ENCODE assay signal across 14 cellular contexts in genomic region chr2:234241656-234242445, GRCh38.
DNase-seq lines count a peak whose midpoint lies in the region; ATAC-seq and TF ChIP-seq lines count a peak whose summit lies in the region.
"Had no signal": no experiment of that assay in that cellular context is flagged by ENCODE, and none has a peak within 500 bp of the region (broad histone marks: within the 10 kb centered on the region; RNA-seq: fewer than 3 reads in every experiment).

No MANE protein-coding gene starts in this region.

- H3K27me3 Mint-ChIP-seq in CD14-positive monocyte (ENCODE audit: low read depth in 3 of 3): peaks cover 8 to 10% (median 8%) of the 10 kb centered on the region in 3 donors

- H3K4me3 ChIP-seq in fibroblast of mammary gland (ENCODE audit: control insufficient read depth, low read depth, low read length) (no peak overlapping the region), retinal pigment epithelial cell (ENCODE audit: low read length) (no peak overlapping the region)
- H3K4me3 ChIP-seq: heart left ventricle, thyroid gland had no signal

- H3K27ac ChIP-seq in RWPE1: peak overlapping the region; percentile 87
- H3K27ac ChIP-seq: heart left ventricle, thyroid gland had no signal

- H3K36me3 Mint-ChIP-seq in CD14-positive monocyte: no peaks in the 10 kb centered on the region

- H3K9me3 Mint-ChIP-seq in CD14-positive monocyte: peaks cover 0 to 3% (median 0%) of the 10 kb centered on the region in 7 donors

- no peak overlapping the region for H3K27ac Mint-ChIP-seq in CD14-positive monocyte
- H3K27ac Mint-ChIP-seq: memory B cell, WTC11 had no signal

- no peak for TF ChIP-seq CTCF in RWPE1 (conservative IDR thresholded peaks at IDR 0.05; ENCODE audit: low read depth)
- no peak for TF ChIP-seq CTCF in fibroblast of mammary gland (conservative IDR thresholded peaks at IDR 0.05; ENCODE audit: control insufficient read depth, insufficient read depth, low read depth, low read length)
- TF ChIP-seq CTCF in retinal pigment epithelial cell (conservative IDR thresholded peaks at IDR 0.05; ENCODE audit: low read depth, low read length): no peak
- no peak for TF ChIP-seq CTCF in CD14-positive monocyte (IDR thresholded peaks at IDR 0.05)

- intact Hi-C loops in CD14-positive monocyte (cut with micrococcal nuclease): no loop called here

- POLR2A ChIA-PET in RWPE1 (lab: Yijun Ruan, JAX; ENCODE audit: low non-redundant PET): no interaction called here

- DNase-seq in GM03348 (ENCODE audit: low spot score) (peak; percentile 66), RWPE1 (ENCODE audit: low spot score) (peak; percentile 84), fibroblast of mammary gland (ENCODE audit: low read depth) (peak; percentile 89), retinal pigment epithelial cell (ENCODE audit: low read depth) (peak; percentile 75), nucleus accumbens (lab: John Stamatoyannopoulos, UW) (no peak), OCI-M1 (lab: John Stamatoyannopoulos, UW) (no peak), CD14-positive monocyte (ENCODE audit: low spot score) (no peak)
- DNase-seq: DND-41, heart left ventricle, right cardiac atrium had no signal

- H3K4me3 Mint-ChIP-seq in CD14-positive monocyte: no peak overlapping the region
- H3K4me3 Mint-ChIP-seq: memory B cell, WTC11 had no signal

- no peak for ATAC-seq in GM21717 (IDR thresholded peaks at IDR 0.05; ENCODE audit: unreplicated experiment)
- ATAC-seq: heart left ventricle, right cardiac atrium, WTC11 had no signal

- no peaks in the 10 kb centered on the region for H3K4me1 Mint-ChIP-seq in CD14-positive monocyte
- H3K4me1 Mint-ChIP-seq: WTC11 had no signal

- CTCF ChIA-PET in RWPE1 (lab: Yijun Ruan, JAX): interaction anchor here (0.6 kb wide), 1 partner anchor 814 kb away, joined by 3 read pairs; no protein-coding TSS in a partner anchor

Comparison
In these comparisons a context has a peak if more than half of its experiments do, and no peak if none do; other contexts are left out.
1. DNase-seq: peak in GM03348 (single experiment), RWPE1 (single experiment), fibroblast of mammary gland (single experiment) and retinal pigment epithelial cell (single experiment); none in nucleus accumbens (0 of 56), OCI-M1 (single experiment) and CD14-positive monocyte (single experiment).